ENCODE assay signal across 13 cellular contexts in genomic region chr19:8486661-8487136, GRCh38. TPM values are rescaled to one million over a fixed set of nuclear protein-coding genes. Genes with fewer than 3 reads are reported as not detected.
DNase-seq lines count a peak whose midpoint lies in the region; ATAC-seq and TF ChIP-seq lines count a peak whose summit lies in the region.
"Had no signal": no experiment of that assay in that cellular context is flagged by ENCODE, and none has a peak within 500 bp of the region (broad histone marks: within the 10 kb centered on the region; RNA-seq: fewer than 3 reads in every experiment).

No MANE protein-coding gene starts in this region.

- H3K9me3 Mint-ChIP-seq in activated B cell treated with CpG ODN at 0.5 μM for 24 hours: no peaks in the 10 kb centered on the region
- H3K9me3 Mint-ChIP-seq in glutamatergic neuron (ENCODE audit: unreplicated experiment): peaks cover 16% of the 10 kb centered on the region

- POLR2A ChIA-PET in activated B cell treated with CpG ODN at 0.5 μM for 24 hours (lab: Charles Lee): interaction anchor here (0.5 to 0.9 kb wide), 2 partner anchors 74 to 1288 kb away, joined by 3 read pairs; no protein-coding TSS in a partner anchor

- H3K4me1 Mint-ChIP-seq in activated B cell treated with CpG ODN at 0.5 μM for 24 hours: peaks cover 23% of the 10 kb centered on the region
- no peaks in the 10 kb centered on the region for H3K4me1 Mint-ChIP-seq in glutamatergic neuron (ENCODE audit: low read depth, unreplicated experiment)

- intact Hi-C loops in Right ventricle myocardium inferior (cut with DNase I): no loop called here
- intact Hi-C loops in right cardiac atrium (cut with DNase I): no loop called here
- intact Hi-C loops in activated B cell treated with CpG ODN at 0.5 μM for 24 hours (cut with micrococcal nuclease): no loop called here

- no peaks in the 10 kb centered on the region for H3K27me3 Mint-ChIP-seq in activated B cell treated with CpG ODN at 0.5 μM for 24 hours
- H3K27me3 Mint-ChIP-seq in glutamatergic neuron (ENCODE audit: unreplicated experiment): peaks cover 10% of the 10 kb centered on the region

- H3K4me3 ChIP-seq in right cardiac atrium (ENCODE audit: low read length): no peak overlapping the region

- WGBS in right cardiac atrium: 87% methylated on average over 16 of the region's 16 CpGs

- H3K27ac Mint-ChIP-seq in activated B cell treated with CpG ODN at 0.5 μM for 24 hours (peak overlapping the region; percentile 81), glutamatergic neuron (ENCODE audit: unreplicated experiment) (peak overlapping the region; percentile 12)

- CTCF ChIA-PET in activated B cell treated with CpG ODN at 0.5 μM for 24 hours (lab: Charles Lee): interaction anchor here (0.6 to 1.5 kb wide), 3 partner anchors 74 to 129 kb away, joined by 3 to 6 read pairs (median 4); partner anchors contain the start of genes MARCHF2 and MYO1F

- H3K36me3 Mint-ChIP-seq in activated B cell treated with CpG ODN at 0.5 μM for 24 hours (ENCODE audit: low read depth): peaks cover 83% of the 10 kb centered on the region
- peaks cover 6% of the 10 kb centered on the region for H3K36me3 Mint-ChIP-seq in glutamatergic neuron (ENCODE audit: unreplicated experiment)

- ATAC-seq in Right ventricle myocardium inferior (no peak), right cardiac atrium (no peak), activated B cell treated with CpG ODN at 0.5 μM for 24 hours (ENCODE audit: low read depth) (no peak), GM19455 (IDR thresholded peaks at IDR 0.05; ENCODE audit: unreplicated experiment) (no peak)

- H3K4me1 ChIP-seq in right cardiac atrium (ENCODE audit: control insufficient read depth, insufficient read depth, low read length): no peaks in the 10 kb centered on the region

- TF ChIP-seq CTCF in activated B cell treated with CpG ODN at 0.5 μM for 24 hours (IDR thresholded peaks at IDR 0.05) (no peak), glutamatergic neuron (IDR thresholded peaks at IDR 0.05; ENCODE audit: partially characterized antibody, unreplicated experiment) (no peak)

- H3K4me3 Mint-ChIP-seq in activated B cell treated with CpG ODN at 0.5 μM for 24 hours: peak overlapping the region; percentile 19
- H3K4me3 Mint-ChIP-seq in glutamatergic neuron (ENCODE audit: unreplicated experiment): no peak overlapping the region

- H3K27ac ChIP-seq in right cardiac atrium (ENCODE audit: low read length) (no peak overlapping the region), substantia nigra (ENCODE audit: low read depth, low read length, poor library complexity, severe bottlenecking) (peak overlapping the region; percentile 70)

- H3K9me3 ChIP-seq in right cardiac atrium (ENCODE audit: control insufficient read depth, low read length): no peaks in the 10 kb centered on the region

- H3K27me3 ChIP-seq in right cardiac atrium (ENCODE audit: control insufficient read depth, insufficient read depth): no peaks in the 10 kb centered on the region

- peak; percentile 21 for DNase-seq in Right ventricle myocardium inferior (ENCODE audit: missing footprints)
- no peak for DNase-seq in right cardiac atrium
- DNase-seq in activated B cell treated with CpG ODN at 0.5 μM for 24 hours: no peak
- no peak for DNase-seq in glutamatergic neuron
- DNase-seq in substantia nigra (lab: John Stamatoyannopoulos, UW): no peak
- DNase-seq in kidney tubule cell (ENCODE audit: low spot score): no peak
- DNase-seq in foreskin melanocyte: no peak
- DNase-seq: cortex of kidney, foreskin fibroblast, NCI-H187 treated with DMSO at 0.1 percent for 48 hours, NCI-H748 treated with DMSO at 0.1 percent for 48 hours had no signal

RNA-seq across cellular contexts. Expression of gene PRAM1, which starts 15.7 kb away (rescaled TPM):
- total RNA-seq in Right ventricle myocardium inferior: 0.78 TPM
- total RNA-seq in right cardiac atrium: 1 to 10 TPM in 2 of 4 donors, under 1 TPM in 2; 0.31 to 3.1 (median 0.99) TPM
- polyA plus RNA-seq in right cardiac atrium: 0.61 TPM
- total RNA-seq in activated B cell treated with CpG ODN at 0.5 μM for 24 hours: 0.29 and 0.49 TPM in 2 replicates
- 0.49 TPM for total RNA-seq in glutamatergic neuron (ENCODE audit: unreplicated experiment)
- polyA plus RNA-seq: keratinocyte had no signal

RNA-seq across cellular contexts. Expression of gene ZNF414, which starts 27.3 kb away (rescaled TPM):
- total RNA-seq in Right ventricle myocardium inferior: 9.8 TPM
- 10 to 100 TPM; 13.4 to 16.4 (median 16.1) TPM for total RNA-seq in right cardiac atrium
- polyA plus RNA-seq in right cardiac atrium: 19.3 TPM
- 28.6 and 32.8 TPM in 2 replicates for total RNA-seq in activated B cell treated with CpG ODN at 0.5 μM for 24 hours
- 27.2 TPM for total RNA-seq in glutamatergic neuron (ENCODE audit: unreplicated experiment)

RNA-seq across cellular contexts. Expression of gene HNRNPM, which starts 41.9 kb away (rescaled TPM):
- total RNA-seq in Right ventricle myocardium inferior (118 TPM), right cardiac atrium (100 to 1,000 TPM; 106 to 128 (median 120) TPM), activated B cell treated with CpG ODN at 0.5 μM for 24 hours (282 and 287 TPM in 2 replicates), glutamatergic neuron (ENCODE audit: unreplicated experiment) (184 TPM)
- 67.9 TPM for polyA plus RNA-seq in right cardiac atrium
